In genomic region chr6:88223298-88223697, GRCh38 we compare ENCODE assay signal across 9 cellular contexts. TPM values are rescaled to one million over a fixed set of nuclear protein-coding genes. Genes with fewer than 3 reads are reported as not detected.
"Had no signal": no experiment of that assay in that cellular context is flagged by ENCODE, and none has a peak within 500 bp of the region (broad histone marks: within the 10 kb centered on the region; RNA-seq: fewer than 3 reads in every experiment).

No MANE protein-coding gene starts in this region.

- FAIRE-seq: K562 had no signal

- DNase-seq: IMR-90, Karpas-422, KBM-7, KG1 had no signal

- ATAC-seq: K562 had no signal

- H3K4me3 ChIP-seq: K562 had no signal

- H3K9ac ChIP-seq: KMS-11 had no signal

- H3K4me2 ChIP-seq: KMS-11 had no signal

- H3K27ac ChIP-seq: HL-60, KMS-11 had no signal

RNA-seq across cellular contexts. Expression of gene CNR1, which starts 57.2 kb away (rescaled TPM):
- total RNA-seq: HT-29, HT1080, IMR-90 had no signal
- polyA plus RNA-seq: IMR-90 had no signal
